ENCODE assay signal across 16 cellular contexts in genomic region chr7:117565226-117565625, GRCh38.
A peak's percentile ranks its signal among the peaks of the same experiment; 100 is the strongest.
DNase-seq lines count a peak whose midpoint lies in the region; ATAC-seq and TF ChIP-seq lines count a peak whose summit lies in the region.
"Had no signal": no experiment of that assay in that cellular context is flagged by ENCODE, and none has a peak within 500 bp of the region (broad histone marks: within the 10 kb centered on the region; RNA-seq: fewer than 3 reads in every experiment).

No MANE protein-coding gene starts in this region.

- CTCF ChIA-PET in PC-3 (lab: Charles Lee) (no interaction called here), mammary epithelial cell (lab: Charles Lee; ENCODE audit: low non-redundant PET) (no interaction called here)

- H3K9me2 ChIP-seq in PC-3 (replicated peaks; ENCODE audit: low read length): no peaks in the 10 kb centered on the region

- intact Hi-C loops in heart right ventricle (cut with DNase I): no loop called here
- intact Hi-C loops in PC-3 (cut with micrococcal nuclease): no loop called here
- intact Hi-C loops in left lung (cut with DNase I): no loop called here
- intact Hi-C loops in upper lobe of right lung (cut with DNase I): no loop called here
- intact Hi-C loops in mammary epithelial cell (cut with micrococcal nuclease): no loop called here

- WGBS in heart right ventricle, 2 donors: 86 to 92% methylated on average over 4 of the region's 4 CpGs
- 81% methylated on average over 4 of the region's 4 CpGs for WGBS in mammary epithelial cell (ENCODE audit: low coverage, missing lambda C conversion rate)

- no peaks in the 10 kb centered on the region for H3K27me3 ChIP-seq in cardiac muscle cell
- H3K27me3 ChIP-seq in heart right ventricle: no peaks in the 10 kb centered on the region
- H3K27me3 ChIP-seq in PC-3 (ENCODE audit: low read length): no peaks in the 10 kb centered on the region; the same call in 1 of the 2 replicates
- H3K27me3 ChIP-seq in left lung: no peaks in the 10 kb centered on the region
- no peaks in the 10 kb centered on the region for H3K27me3 ChIP-seq in upper lobe of right lung
- H3K27me3 ChIP-seq in mammary epithelial cell (ENCODE audit: insufficient read depth, low read length): peaks cover 3% of the 10 kb centered on the region
- H3K27me3 ChIP-seq: BLaER1 had no signal

- H3K9me3 ChIP-seq in cardiac muscle cell (ENCODE audit: low read depth): no peaks in the 10 kb centered on the region
- no peaks in the 10 kb centered on the region for H3K9me3 ChIP-seq in heart right ventricle
- H3K9me3 ChIP-seq in PC-3 (ENCODE audit: low read length): no peaks in the 10 kb centered on the region
- H3K9me3 ChIP-seq in left lung: no peaks in the 10 kb centered on the region
- H3K9me3 ChIP-seq in upper lobe of right lung: no peaks in the 10 kb centered on the region
- H3K9me3 ChIP-seq in mammary epithelial cell (replicated peaks; ENCODE audit: insufficient read depth, low read length): no peaks in the 10 kb centered on the region
- H3K9me3 ChIP-seq: BLaER1, HAP-1 had no signal

- ATAC-seq in heart right ventricle (no peak), PC-3 (peak; percentile 65), left lung (peak; percentile 92), upper lobe of right lung (peak; percentile 74), GM19397 (IDR thresholded peaks at IDR 0.05; ENCODE audit: unreplicated experiment) (no peak)

- H3K27ac ChIP-seq in cardiac muscle cell (peak overlapping the region; percentile 76), heart right ventricle (no peak overlapping the region), PC-3 (ENCODE audit: low read length) (no peak overlapping the region), left lung (peak overlapping the region in 1 of 2 donors; percentile 2), upper lobe of right lung (no peak overlapping the region), mammary epithelial cell (ENCODE audit: insufficient read depth, low read depth, low read length) (no peak overlapping the region)
- H3K27ac ChIP-seq: BLaER1 had no signal

- H3K79me2 ChIP-seq in PC-3 (ENCODE audit: low read length) (no peaks in the 10 kb centered on the region), mammary epithelial cell (ENCODE audit: insufficient read depth, low read length) (no peaks in the 10 kb centered on the region)

- BruUV-seq in PC-3 (replicated peaks; lab: Mats Ljungman, UMichigan): no TSS peak
- BruUV-seq in mammary epithelial cell (replicated peaks; lab: Mats Ljungman, UMichigan): no TSS peak

- H3K36me3 ChIP-seq in cardiac muscle cell (no peaks in the 10 kb centered on the region), heart right ventricle (no peaks in the 10 kb centered on the region), PC-3 (ENCODE audit: low read depth, low read length) (no peaks in the 10 kb centered on the region), left lung (no peaks in the 10 kb centered on the region), upper lobe of right lung (no peaks in the 10 kb centered on the region), mammary epithelial cell (ENCODE audit: insufficient read depth, low read length) (no peaks in the 10 kb centered on the region)
- H3K36me3 ChIP-seq: BLaER1, HAP-1 had no signal

- POLR2A ChIA-PET in PC-3 (lab: Charles Lee; ENCODE audit: unreplicated experiment): no interaction called here

- peaks cover 28% of the 10 kb centered on the region for H3K4me1 ChIP-seq in cardiac muscle cell (ENCODE audit: low read depth)
- no peaks in the 10 kb centered on the region for H3K4me1 ChIP-seq in heart right ventricle
- 0 out of 2 replicates have a peak, but pooled peaks cover 5% of the 10 kb centered on the region for H3K4me1 ChIP-seq in PC-3 (ENCODE audit: insufficient read depth, low read length)
- no peaks in the 10 kb centered on the region for H3K4me1 ChIP-seq in left lung
- peaks cover 6% of the 10 kb centered on the region for H3K4me1 ChIP-seq in upper lobe of right lung
- no peaks in the 10 kb centered on the region for H3K4me1 ChIP-seq in mammary epithelial cell (ENCODE audit: insufficient read depth, low read length)
- H3K4me1 ChIP-seq: BLaER1, HAP-1 had no signal

- H4K20me1 ChIP-seq in PC-3 (ENCODE audit: low read length) (no peaks in the 10 kb centered on the region), mammary epithelial cell (ENCODE audit: insufficient read depth, low read length) (no peaks in the 10 kb centered on the region)
- H4K20me1 ChIP-seq: BLaER1 had no signal

- H3K4me3 ChIP-seq in cardiac muscle cell (no peak overlapping the region), heart right ventricle (no peak overlapping the region), PC-3 (ENCODE audit: low read length) (no peak overlapping the region), left lung (no peak overlapping the region), upper lobe of right lung (no peak overlapping the region), mammary epithelial cell (replicated peaks in 1 of 3; ENCODE audit: insufficient read depth in 1 of 3, low read depth in 2 of 3, low read length in 3 of 3) (no peak overlapping the region)
- H3K4me3 ChIP-seq: BLaER1, HAP-1 had no signal

- H3F3A ChIP-seq in PC-3 (ENCODE audit: low read length, unreplicated experiment): no peaks in the 10 kb centered on the region

- in situ Hi-C loops in GM13977 (cut with MboI; ENCODE audit: low pct_unique_long_range_greater_than_20kb, low sequenced_read_pairs, unreplicated experiment) (no loop called here), mammary epithelial cell (cut with MboI; ENCODE audit: low sequenced_read_pairs in 2 of 2) (no loop called here)

- dilution Hi-C loops in mammary epithelial cell (cut with HindIII; ENCODE audit: low sequenced_read_pairs): no loop called here

- H2AFZ ChIP-seq in PC-3 (ENCODE audit: low read length) (no peak overlapping the region), mammary epithelial cell (ENCODE audit: low read depth, low read length) (no peak overlapping the region)

- TF ChIP-seq CTCF in cardiac muscle cell (IDR thresholded peaks at IDR 0.05; ENCODE audit: low read depth, low read length) (no peak), heart right ventricle (IDR thresholded peaks at IDR 0.05) (no peak), PC-3 (conservative IDR thresholded peaks at IDR 0.05; ENCODE audit: low read depth, low read length) (no peak), left lung (IDR thresholded peaks at IDR 0.05) (no peak), upper lobe of right lung (IDR thresholded peaks at IDR 0.05) (no peak), GM13977 (IDR thresholded peaks at IDR 0.05; ENCODE audit: extremely low read depth, insufficient read depth, missing control alignments) (no peak), mammary epithelial cell (conservative IDR thresholded peaks at IDR 0.05 in 1 of 2, IDR thresholded peaks at IDR 0.05 in 1 of 2; ENCODE audit: extremely low read depth in 1 of 2, insufficient read depth in 1 of 2, low read depth in 1 of 2, low read length in 2 of 2) (no peak)

- H3K9ac ChIP-seq in PC-3 (ENCODE audit: low read length) (no peak overlapping the region), mammary epithelial cell (ENCODE audit: insufficient read depth, low read length) (no peak overlapping the region)
- H3K9ac ChIP-seq: BLaER1 had no signal

- no peak for DNase-seq in cardiac muscle cell (ENCODE audit: low read depth in 1 of 2, low spot score in 1 of 2)
- no peak for DNase-seq in heart right ventricle
- peak; percentile 42 for DNase-seq in PC-3
- DNase-seq in left lung: peak in 1 of 2 donors; percentile 29
- DNase-seq in upper lobe of right lung: no peak
- DNase-seq in GM13977 (ENCODE audit: low spot score): no peak
- no peak for DNase-seq in mammary epithelial cell
- DNase-seq: 8988T; AML-193; CD8-positive, alpha-beta memory T cell; DMS 273 treated with DMSO at 0.1 percent for 48 hours; DMS79 treated with DMSO at 0.1 percent for 48 hours; EL had no signal

- H3K4me2 ChIP-seq in PC-3 (ENCODE audit: low read length) (no peak overlapping the region), mammary epithelial cell (ENCODE audit: insufficient read depth, low read depth, low read length) (no peak overlapping the region)
- H3K4me2 ChIP-seq: BLaER1 had no signal

Comparison
In these comparisons a context has a peak if more than half of its experiments do, and no peak if none do; other contexts are left out.
1. ATAC-seq: peak in PC-3 (single experiment), left lung (single experiment) and upper lobe of right lung (single experiment); none in heart right ventricle (0 of 8) and GM19397 (single experiment).